ENCODE assay signal across 23 cellular contexts in the genomic region with DNA sequence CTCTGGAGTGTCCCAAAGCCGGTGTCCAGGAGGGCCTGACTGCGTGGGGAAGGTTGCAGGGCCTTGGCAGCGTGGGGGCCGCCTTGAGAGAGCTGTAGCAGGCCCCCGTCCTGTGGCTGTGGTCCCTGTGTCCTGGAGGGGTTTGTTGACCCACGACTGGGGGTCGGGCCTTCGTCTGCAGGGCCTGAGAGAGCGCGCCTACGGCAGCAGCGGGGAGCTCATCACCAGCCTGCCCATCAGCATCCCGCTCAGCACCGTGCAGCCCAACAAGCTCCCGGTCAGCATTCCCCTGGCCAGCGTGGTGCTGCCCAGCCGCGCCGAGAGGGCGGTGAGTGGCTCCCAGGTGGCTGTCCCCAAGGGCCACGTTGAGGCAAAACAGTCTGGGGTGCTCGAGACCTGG. TPM values are rescaled to one million over a fixed set of nuclear protein-coding genes. Genes with fewer than 3 reads are reported as not detected.
DNase-seq lines count a peak whose midpoint lies in the region; ATAC-seq, FAIRE-seq and TF ChIP-seq lines count a peak whose summit lies in the region.
"Had no signal": no experiment of that assay in that cellular context is flagged by ENCODE, and none has a peak within 500 bp of the region (broad histone marks: within the 10 kb centered on the region; RNA-seq: fewer than 3 reads in every experiment).

No MANE protein-coding gene starts in this region.

- H3K4me3 Mint-ChIP-seq in activated T-cell treated with anti-CD3 and anti-CD28 coated beads, Interleukin-2, amount 50 U/mL, for 24 hours: no peak overlapping the region
- H3K4me3 Mint-ChIP-seq: B cell; CD14-positive monocyte; CD4-positive, alpha-beta T cell; CD8-positive, alpha-beta memory T cell; HFFc6 had no signal

- H3K14ac ChIP-seq in neuronal stem cell (ENCODE audit: low read length): no peak overlapping the region

- H3K36me3 Mint-ChIP-seq in activated T-cell treated with anti-CD3 and anti-CD28 coated beads, Interleukin-2, amount 50 U/mL, for 24 hours (ENCODE audit: low read depth): peaks cover 95% of the 10 kb centered on the region

- H3K9me3 ChIP-seq in K562 (replicated peaks; ENCODE audit: control insufficient read depth, insufficient read depth, low read depth, low read length): no peaks in the 10 kb centered on the region
- H3K9me3 ChIP-seq in neuronal stem cell (replicated peaks in 1 of 2; ENCODE audit: control insufficient read depth in 2 of 2, insufficient read depth in 1 of 2, low read depth in 1 of 2, low read length in 2 of 2): no peaks in the 10 kb centered on the region
- H3K9me3 ChIP-seq: BLaER1 treated with 17β-estradiol and CSF1 and Interleukin-3, amounts not matched to agents 10 nM and 100 nM; HAP-1 had no signal

- H4K91ac ChIP-seq in neuronal stem cell (ENCODE audit: low read depth, low read length, poor library complexity): no peak overlapping the region

- no peak for DNase-seq in activated T-cell treated with anti-CD3 and anti-CD28 coated beads, Interleukin-2, amount 50 U/mL, for 24 hours
- DNase-seq in activated T-cell treated with anti-CD3 and anti-CD28 coated beads, Interleukin-2, amount 50 U/mL, for 1 hour: no peak
- DNase-seq in K562 (ENCODE audit: extremely low read depth in 1 of 4, low spot score in 3 of 4): no peak
- no peak for DNase-seq in neuronal stem cell (ENCODE audit: low spot score)
- DNase-seq in stimulated activated CD4-positive, alpha-beta T cell treated with anti-CD3 and anti-CD28 coated beads, Interleukin-4, amount 100 ng/mL, for 24 hours: no peak
- DNase-seq: Calu3; CD4-positive, alpha-beta T cell; CD8-positive, alpha-beta memory T cell; DMS53; DMS79 treated with DMSO at 0.1 percent for 48 hours; GF-D8; GOT3; HFFc6 had no signal

- TF ChIP-seq EP300 in K562 (IDR thresholded peaks at IDR 0.05; ENCODE audit: low read length): no peak

- H3K27ac ChIP-seq in K562 (ENCODE audit: extremely low read depth, low read depth, low read length) (no peak overlapping the region), neuronal stem cell (replicated peaks; ENCODE audit: low read length) (no peak overlapping the region)
- H3K27ac ChIP-seq: 22Rv1; BLaER1 treated with 17β-estradiol and CSF1 and Interleukin-3, amounts not matched to agents 10 nM and 100 nM had no signal

- peak overlapping the region; percentile 85 for H3K23ac ChIP-seq in neuronal stem cell (ENCODE audit: low read depth, low read length, poor library complexity)

- in situ Hi-C loops in K562 (cut with MboI): no loop called here

- ATAC-seq in K562: no peak
- ATAC-seq in HG02759 (IDR thresholded peaks at IDR 0.05; ENCODE audit: unreplicated experiment): no peak

- 94% methylated on average over 16 of the region's 22 CpGs for WGBS in K562 (ENCODE audit: insufficient coverage, low coverage, missing lambda C conversion rate)
- no CpG with 5 or more reads among the region's 22 CpGs for WGBS in neuronal stem cell (ENCODE audit: extremely low coverage in 2 of 2, insufficient read length in 2 of 2, insufficient replicate concordance in 1 of 2), 2 donors

- peak overlapping the region; percentile 45 for H3K27ac Mint-ChIP-seq in activated T-cell treated with anti-CD3 and anti-CD28 coated beads, Interleukin-2, amount 50 U/mL, for 24 hours
- H3K27ac Mint-ChIP-seq: CD4-positive, alpha-beta T cell; HFFc6 had no signal

- H3K79me1 ChIP-seq in neuronal stem cell (ENCODE audit: low read depth, low read length): peaks cover 17% of the 10 kb centered on the region

- no peaks in the 10 kb centered on the region for H3K79me2 ChIP-seq in K562 (ENCODE audit: control insufficient read depth, insufficient read depth, low read length)

- no peak overlapping the region for H2BK12ac ChIP-seq in neuronal stem cell (ENCODE audit: low read length)

- TF ChIP-seq RAD21 in K562 (CRISPR knock-in tag; conservative IDR thresholded peaks at IDR 0.05 in 1 of 2, IDR thresholded peaks at IDR 0.05 in 1 of 2): no peak

- no peak for FAIRE-seq in K562 (lab: Jason Lieb, UNC)
- FAIRE-seq: A204.1, GM12891, H54 had no signal

- TF ChIP-seq CTCF in K562 (IDR thresholded peaks at IDR 0.05 in 2 of 3, conservative IDR thresholded peaks at IDR 0.05 in 1 of 3; ENCODE audit: insufficient read depth in 2 of 3, low read depth in 1 of 3, low read length in 3 of 3): no peak

- intact Hi-C loops in K562 (cut with micrococcal nuclease): no loop called here

- no peak overlapping the region for H3K4me2 ChIP-seq in K562 (ENCODE audit: insufficient read depth, low read length)
- H3K4me2 ChIP-seq in neuronal stem cell (ENCODE audit: insufficient read depth, low read length, poor library complexity, severe bottlenecking): no peak overlapping the region

- H3K4me3 ChIP-seq in K562 (no peak overlapping the region), neuronal stem cell (ENCODE audit: low read length in 2 of 2) (no peak overlapping the region)
- H3K4me3 ChIP-seq: BLaER1 treated with 17β-estradiol and CSF1 and Interleukin-3, amounts not matched to agents 10 nM and 100 nM; HAP-1 had no signal

- BruUV-seq in K562 (replicated peaks; lab: Mats Ljungman, UMichigan): no TSS peak

- H3K9ac ChIP-seq in K562 (ENCODE audit: insufficient read depth in 1 of 2, low read depth in 2 of 2, low read length in 2 of 2) (no peak overlapping the region), neuronal stem cell (ENCODE audit: low read depth, low read length, poor library complexity) (no peak overlapping the region)

- H4K8ac ChIP-seq in neuronal stem cell (ENCODE audit: low read depth, low read length): no peak overlapping the region

- no peak overlapping the region for H2BK15ac ChIP-seq in neuronal stem cell (ENCODE audit: low read length)

- CTCF ChIA-PET in K562 (lab: Yijun Ruan, JAX; ENCODE audit: low intra/inter-chr PET ratio): no interaction called here

- H3K27me3 Mint-ChIP-seq in activated T-cell treated with anti-CD3 and anti-CD28 coated beads, Interleukin-2, amount 50 U/mL, for 24 hours: no peaks in the 10 kb centered on the region
- H3K27me3 Mint-ChIP-seq: B cell; CD4-positive, alpha-beta T cell; CD8-positive, alpha-beta memory T cell had no signal

- H2BK120ac ChIP-seq in neuronal stem cell (ENCODE audit: low read depth, low read length): no peak overlapping the region

- peaks cover 95% of the 10 kb centered on the region; the same call in 2 of the 3 replicates for H3K36me3 ChIP-seq in K562 (ENCODE audit: control insufficient read depth, insufficient read depth, low read length)
- H3K36me3 ChIP-seq in neuronal stem cell (replicated peaks in 1 of 2; ENCODE audit: control insufficient read depth in 2 of 2, insufficient read depth in 2 of 2, low read length in 2 of 2): peaks cover 59 to 95% of the 10 kb centered on the region in 2 donors

- H3K4me1 ChIP-seq in K562 (replicated peaks in 1 of 2; ENCODE audit: control insufficient read depth in 2 of 2, insufficient read depth in 2 of 2, low read length in 2 of 2) (peaks cover 0 to 38% of the 10 kb centered on the region in 2 experiments; a peak in 2 of 5 replicates), neuronal stem cell (ENCODE audit: control insufficient read depth in 2 of 2, insufficient read depth in 1 of 2, low read depth in 1 of 2, low read length in 2 of 2) (no peaks in the 10 kb centered on the region)
- H3K4me1 ChIP-seq: HAP-1 had no signal

- TF ChIP-seq POLR2A in K562 (conservative IDR thresholded peaks at IDR 0.05): no peak

- no peak overlapping the region for H3K18ac ChIP-seq in neuronal stem cell (ENCODE audit: low read length)

- H2AK5ac ChIP-seq in neuronal stem cell (ENCODE audit: low read depth, low read length): no peak overlapping the region

- no peak overlapping the region for H3K4ac ChIP-seq in neuronal stem cell (ENCODE audit: low read length)

- peaks cover 21% of the 10 kb centered on the region for H3K4me1 Mint-ChIP-seq in activated T-cell treated with anti-CD3 and anti-CD28 coated beads, Interleukin-2, amount 50 U/mL, for 24 hours (ENCODE audit: low read depth)
- H3K4me1 Mint-ChIP-seq: CD14-positive monocyte; CD8-positive, alpha-beta memory T cell had no signal

- H2AFZ ChIP-seq in K562 (ENCODE audit: low read depth, low read length): no peak overlapping the region
- no peak overlapping the region for H2AFZ ChIP-seq in neuronal stem cell (ENCODE audit: low read length)

- H3K27me3 ChIP-seq in K562 (ENCODE audit: control insufficient read depth in 2 of 2, insufficient read depth in 2 of 2, low read length in 2 of 2) (no peaks in the 10 kb centered on the region), neuronal stem cell (ENCODE audit: control insufficient read depth in 3 of 3, insufficient read depth in 3 of 3, low read depth in 1 of 3, low read length in 3 of 3) (no peaks in the 10 kb centered on the region)

- no peaks in the 10 kb centered on the region for H3K9me3 Mint-ChIP-seq in activated T-cell treated with anti-CD3 and anti-CD28 coated beads, Interleukin-2, amount 50 U/mL, for 24 hours
- H3K9me3 Mint-ChIP-seq: CD14-positive monocyte; CD4-positive, alpha-beta T cell; CD8-positive, alpha-beta memory T cell; HFFc6 had no signal

- H4K20me1 ChIP-seq in K562 (replicated peaks; ENCODE audit: control insufficient read depth, insufficient read depth, low read length): 0 out of 2 replicates have a peak, but pooled peaks cover 4% of the 10 kb centered on the region

- no peaks in the 10 kb centered on the region for H3K9me1 ChIP-seq in K562 (ENCODE audit: control insufficient read depth, insufficient read depth, low read length)

- H2BK5ac ChIP-seq in neuronal stem cell (ENCODE audit: low read length): peak overlapping the region; percentile 11

- POLR2A ChIA-PET in K562 (lab: Yijun Ruan, JAX): no interaction called here

RNA-seq across cellular contexts. Expression of a gene that starts 18.5 kb away (rescaled TPM):
- total RNA-seq in K562 (2011; cell fraction: chromatin; rRNA removed; ENCODE audit: low replicate concordance): 32.2 and 114 TPM in 2 replicates
- 171 and 174 TPM in 2 replicates for total RNA-seq in K562 (2011; cell fraction: nucleolus; rRNA removed)
- total RNA-seq in K562 (2011; cell fraction: nucleoplasm; rRNA removed): 85.7 and 89.1 TPM in 2 replicates
- total RNA-seq in K562 (2014; rRNA removed): 176 and 229 TPM in 2 replicates
- 55.6 and 55.7 TPM in 2 replicates for total RNA-seq in K562 (2014; rRNA removed; fragmentation: Illumina TruSeq; extraction: Trizol)
- total RNA-seq in K562 (2015; rRNA removed; fragmentation: Illumina TruSeq; extraction: Trizol): 63.9 and 65.6 TPM in 2 replicates
- total RNA-seq in K562 (2021): 127 and 140 TPM in 2 replicates
- polyA plus RNA-seq in K562 (2011; rRNA removed): 65.9 and 80.2 TPM in 2 replicates
- 131 and 202 TPM in 2 replicates for polyA plus RNA-seq in K562 (2011; cell fraction: cytosol; rRNA removed)
- 161 and 204 TPM in 2 replicates for polyA plus RNA-seq in K562 (2011; cell fraction: nucleus; rRNA removed)
- polyA plus RNA-seq in K562 (2012): 127 and 153 TPM in 2 replicates
- 45.9 and 72.0 TPM in 2 replicates for polyA plus RNA-seq in K562 (2014; fragmentation: Illumina TruSeq; extraction: Trizol)
- 1 to 10 TPM; 1.5 to 6.8 TPM for polyA plus RNA-seq in K562 (2014; fragmentation: Nextera tagmentation; extraction: Ambion mirVana)
- 188 and 193 TPM in 2 replicates for polyA plus RNA-seq in K562 (2014; rRNA removed)
- 12.0 and 14.7 TPM in 2 replicates for polyA minus RNA-seq in K562 (2011; rRNA and poly(A)+ RNA removed)
- polyA minus RNA-seq in K562 (2011; cell fraction: cytosol; rRNA and poly(A)+ RNA removed): 24.0 and 24.1 TPM in 2 replicates
- 31.9 and 32.4 TPM in 2 replicates for polyA minus RNA-seq in K562 (2011; cell fraction: nucleus; rRNA and poly(A)+ RNA removed)
- 94.6 TPM for polyA plus RNA-seq in neuronal stem cell (2013, experiment 1 of 2)
- 92.1 TPM for polyA plus RNA-seq in neuronal stem cell (2013, experiment 2 of 2)

RNA-seq across cellular contexts. Expression of a gene that starts 19.0 kb away (rescaled TPM):
- 112 and 366 TPM in 2 replicates for total RNA-seq in K562 (2011; cell fraction: chromatin; rRNA removed; ENCODE audit: low replicate concordance)
- 303 and 373 TPM in 2 replicates for total RNA-seq in K562 (2011; cell fraction: nucleolus; rRNA removed)
- total RNA-seq in K562 (2011; cell fraction: nucleoplasm; rRNA removed): 182 TPM in 2 replicates
- total RNA-seq in K562 (2014; rRNA removed) (50.3 and 111 TPM in 2 replicates), K562 (2014; rRNA removed; fragmentation: Illumina TruSeq; extraction: Trizol) (4.5 and 5.8 TPM in 2 replicates), K562 (2015; rRNA removed; fragmentation: Illumina TruSeq; extraction: Trizol) (22.8 and 30.6 TPM in 2 replicates), K562 (2021) (181 and 194 TPM in 2 replicates)
- polyA plus RNA-seq in K562 (2011; rRNA removed) (7.9 and 21.0 TPM in 2 replicates), K562 (2014; fragmentation: Illumina TruSeq; extraction: Trizol) (44.6 and 119 TPM in 2 replicates), K562 (2014; fragmentation: Nextera tagmentation; extraction: Ambion mirVana) (under 1 TPM; 0.17 to 0.35 TPM), K562 (2014; rRNA removed) (45.9 and 46.7 TPM in 2 replicates)
- polyA plus RNA-seq in K562 (2011; cell fraction: cytosol; rRNA removed): 11.3 and 12.6 TPM in 2 replicates
- 164 and 237 TPM in 2 replicates for polyA plus RNA-seq in K562 (2011; cell fraction: nucleus; rRNA removed)
- 142 and 173 TPM in 2 replicates for polyA plus RNA-seq in K562 (2012)
- polyA minus RNA-seq in K562 (2011; rRNA and poly(A)+ RNA removed): 8.5 and 10.2 TPM in 2 replicates
- polyA minus RNA-seq in K562 (2011; cell fraction: cytosol; rRNA and poly(A)+ RNA removed): 49.6 and 76.1 TPM in 2 replicates
- 127 and 137 TPM in 2 replicates for polyA minus RNA-seq in K562 (2011; cell fraction: nucleus; rRNA and poly(A)+ RNA removed)
- polyA plus RNA-seq in neuronal stem cell (2013, experiment 1 of 2): 117 TPM
- polyA plus RNA-seq in neuronal stem cell (2013, experiment 2 of 2): 115 TPM

RNA-seq across cellular contexts. Expression of a gene that starts 31.5 kb away (rescaled TPM):
- 14.5 and 62.7 TPM in 2 replicates for total RNA-seq in K562 (2011; cell fraction: chromatin; rRNA removed; ENCODE audit: low replicate concordance)
- total RNA-seq in K562 (2011; cell fraction: nucleolus; rRNA removed): 48.8 and 60.2 TPM in 2 replicates
- total RNA-seq in K562 (2011; cell fraction: nucleoplasm; rRNA removed): 25.7 and 35.6 TPM in 2 replicates
- total RNA-seq in K562 (2014; rRNA removed): 9.4 and 10.7 TPM in 2 replicates
- 0.13 and 0.29 TPM in 2 replicates for total RNA-seq in K562 (2014; rRNA removed; fragmentation: Illumina TruSeq; extraction: Trizol)
- 2.6 and 3.5 TPM in 2 replicates for total RNA-seq in K562 (2015; rRNA removed; fragmentation: Illumina TruSeq; extraction: Trizol)
- total RNA-seq in K562 (2021): 22.2 and 27.4 TPM in 2 replicates
- 1.7 and 3.6 TPM in 2 replicates for polyA plus RNA-seq in K562 (2011; rRNA removed)
- polyA plus RNA-seq in K562 (2011; cell fraction: cytosol; rRNA removed): 2.2 and 9.1 TPM in 2 replicates
- 52.0 and 130 TPM in 2 replicates for polyA plus RNA-seq in K562 (2011; cell fraction: nucleus; rRNA removed)
- 14.9 and 33.7 TPM in 2 replicates for polyA plus RNA-seq in K562 (2012)
- 1.5 and 4.0 TPM in 2 replicates for polyA plus RNA-seq in K562 (2014; fragmentation: Illumina TruSeq; extraction: Trizol)
- polyA plus RNA-seq in K562 (2014; fragmentation: Nextera tagmentation; extraction: Ambion mirVana): not detected
- 19.2 and 23.6 TPM in 2 replicates for polyA plus RNA-seq in K562 (2014; rRNA removed)
- 0.09 and 0.18 TPM in 2 replicates for polyA minus RNA-seq in K562 (2011; rRNA and poly(A)+ RNA removed)
- 2.0 and 3.7 TPM in 2 replicates for polyA minus RNA-seq in K562 (2011; cell fraction: cytosol; rRNA and poly(A)+ RNA removed)
- 5.4 and 8.2 TPM in 2 replicates for polyA minus RNA-seq in K562 (2011; cell fraction: nucleus; rRNA and poly(A)+ RNA removed)
- 10.1 TPM for polyA plus RNA-seq in neuronal stem cell (2013, experiment 1 of 2)
- 9.2 TPM for polyA plus RNA-seq in neuronal stem cell (2013, experiment 2 of 2)
- polyA plus RNA-seq: AG04450; CD14-positive monocyte; CD8-positive, alpha-beta memory T cell had no signal

RNA-seq across cellular contexts. Expression of a gene that starts 38.6 kb away (rescaled TPM):
- total RNA-seq in K562 (2011; cell fraction: chromatin; rRNA removed; ENCODE audit: low replicate concordance): 1.7 TPM in 1 of 2 replicates, not detected in the other
- 0.92 TPM in 1 of 2 replicates, not detected in the other for total RNA-seq in K562 (2011; cell fraction: nucleolus; rRNA removed)
- total RNA-seq in K562 (2011; cell fraction: nucleoplasm; rRNA removed): 2.7 TPM in 1 of 2 replicates, not detected in the other
- total RNA-seq in K562 (2014; rRNA removed) (0.29 TPM in 1 of 2 replicates, not detected in the other), K562 (2014; rRNA removed; fragmentation: Illumina TruSeq; extraction: Trizol) (0.40 and 0.45 TPM in 2 replicates), K562 (2015; rRNA removed; fragmentation: Illumina TruSeq; extraction: Trizol) (0.51 and 0.57 TPM in 2 replicates), K562 (2021) (0.58 and 0.78 TPM in 2 replicates)
- polyA plus RNA-seq in K562 (2011; rRNA removed) (not detected in 2 replicates), K562 (2014; fragmentation: Illumina TruSeq; extraction: Trizol) (not detected in 2 replicates), K562 (2014; fragmentation: Nextera tagmentation; extraction: Ambion mirVana) (under 1 TPM in 1 of 2 experiments, not detected in 1; 0.08 TPM), K562 (2014; rRNA removed) (1.2 and 2.1 TPM in 2 replicates)
- 0.09 TPM in 1 of 2 replicates, not detected in the other for polyA plus RNA-seq in K562 (2011; cell fraction: cytosol; rRNA removed)
- 0.58 TPM in 1 of 2 replicates, not detected in the other for polyA plus RNA-seq in K562 (2011; cell fraction: nucleus; rRNA removed)
- 2.3 and 2.7 TPM in 2 replicates for polyA plus RNA-seq in K562 (2012)
- 0.63 TPM in 1 of 2 replicates, not detected in the other for polyA minus RNA-seq in K562 (2011; rRNA and poly(A)+ RNA removed)
- not detected in 2 replicates for polyA minus RNA-seq in K562 (2011; cell fraction: cytosol; rRNA and poly(A)+ RNA removed)
- polyA minus RNA-seq in K562 (2011; cell fraction: nucleus; rRNA and poly(A)+ RNA removed): 1.00 TPM in 1 of 2 replicates, not detected in the other
- 0.22 TPM for polyA plus RNA-seq in neuronal stem cell (2013, experiment 1 of 2)
- polyA plus RNA-seq in neuronal stem cell (2013, experiment 2 of 2): 0.15 TPM
- polyA plus RNA-seq: AG04450 had no signal

RNA-seq across cellular contexts. Expression of a gene that starts 53.9 kb away (rescaled TPM):
- 129 and 244 TPM in 2 replicates for total RNA-seq in K562 (2011; cell fraction: chromatin; rRNA removed; ENCODE audit: low replicate concordance)
- total RNA-seq in K562 (2011; cell fraction: nucleolus; rRNA removed): 98.9 and 104 TPM in 2 replicates
- total RNA-seq in K562 (2011; cell fraction: nucleoplasm; rRNA removed): 68.3 and 74.5 TPM in 2 replicates
- 12.7 and 18.7 TPM in 2 replicates for total RNA-seq in K562 (2014; rRNA removed)
- 10.0 and 10.5 TPM in 2 replicates for total RNA-seq in K562 (2014; rRNA removed; fragmentation: Illumina TruSeq; extraction: Trizol)
- 7.0 and 8.4 TPM in 2 replicates for total RNA-seq in K562 (2015; rRNA removed; fragmentation: Illumina TruSeq; extraction: Trizol)
- total RNA-seq in K562 (2021): 66.2 and 66.5 TPM in 2 replicates
- 5.7 and 8.6 TPM in 2 replicates for polyA plus RNA-seq in K562 (2011; rRNA removed)
- 4.8 and 11.5 TPM in 2 replicates for polyA plus RNA-seq in K562 (2011; cell fraction: cytosol; rRNA removed)
- polyA plus RNA-seq in K562 (2011; cell fraction: nucleus; rRNA removed): 35.2 and 71.1 TPM in 2 replicates
- 25.0 and 27.8 TPM in 2 replicates for polyA plus RNA-seq in K562 (2012)
- polyA plus RNA-seq in K562 (2014; fragmentation: Illumina TruSeq; extraction: Trizol): 15.1 and 16.2 TPM in 2 replicates
- polyA plus RNA-seq in K562 (2014; fragmentation: Nextera tagmentation; extraction: Ambion mirVana): under 1 TPM; 0.32 to 0.51 TPM
- polyA plus RNA-seq in K562 (2014; rRNA removed): 21.2 and 24.8 TPM in 2 replicates
- polyA minus RNA-seq in K562 (2011; rRNA and poly(A)+ RNA removed): 14.5 and 24.1 TPM in 2 replicates
- polyA minus RNA-seq in K562 (2011; cell fraction: cytosol; rRNA and poly(A)+ RNA removed): 23.7 and 36.0 TPM in 2 replicates
- 17.9 and 27.9 TPM in 2 replicates for polyA minus RNA-seq in K562 (2011; cell fraction: nucleus; rRNA and poly(A)+ RNA removed)
- 38.2 TPM for polyA plus RNA-seq in neuronal stem cell (2013, experiment 1 of 2)
- polyA plus RNA-seq in neuronal stem cell (2013, experiment 2 of 2): 38.1 TPM
